8 cellular contexts compared by ENCODE assay signal in genomic region chr17:76537578-76538280, GRCh38. TPM values are rescaled to one million over a fixed set of nuclear protein-coding genes. Genes with fewer than 3 reads are reported as not detected.
DNase-seq lines count a peak whose midpoint lies in the region; ATAC-seq, FAIRE-seq and TF ChIP-seq lines count a peak whose summit lies in the region.

TSS of gene CYGB (minus strand) at chr17:76537709. CDS start at chr17:76537542, 167 bp downstream.

- no CpG with 5 or more reads among the region's 95 CpGs for WGBS in H9 (ENCODE audit: extremely low coverage, insufficient read length, low lambda C conversion rate)
- WGBS in GM12878 (ENCODE audit: insufficient coverage, insufficient replicate concordance, low lambda C conversion rate, missing lambda C conversion rate) = 2% methylated on average over 37 of the region's 95 CpGs

- H2AFZ ChIP-seq in H9 (ENCODE audit: low read length) (no peak within 1 kb of the TSS), GM12878 (ENCODE audit: control insufficient read depth, low read depth, low read length) (no peak within 1 kb of the TSS), OCI-LY7 (ENCODE audit: low read length) (no peak within 1 kb of the TSS)

- DNase-seq in H9 = no peak
- DNase-seq in GM12878 (ENCODE audit: low read depth, low spot score) = no peak
- no peak for DNase-seq in skeletal muscle cell (ENCODE audit: low read depth)
- no peak for DNase-seq in NCI-H446 (lab: John Stamatoyannopoulos, UW)
- no peak for DNase-seq in activated CD4-positive, alpha-beta T cell treated with anti-CD3 and anti-CD28 coated beads, Interleukin-2, amount 50 U/mL, for 48 hours
- DNase-seq in OCI-LY7 (ENCODE audit: low spot score) = no peak

- H4K8ac ChIP-seq in H9 (replicated peaks; ENCODE audit: insufficient read length, low read depth, low read length) = no peak within 1 kb of the TSS

- TF ChIP-seq EP300 in GM12878 (IDR thresholded peaks at IDR 0.05; ENCODE audit: borderline replicate concordance in 1 of 2, control insufficient read depth in 1 of 2, low read depth in 2 of 2, low read length in 2 of 2) = no peak

- no peak for FAIRE-seq in GM12878 (lab: Jason Lieb, UNC)

- H3K4me1 ChIP-seq in H9 (ENCODE audit: insufficient read depth, low read length) (peaks cover 2% of the 10 kb centered on the region; the same call in 1 of the 2 replicates), GM12878 (ENCODE audit: control insufficient read depth, insufficient read depth, low read length) (no peaks in the 10 kb centered on the region), OCI-LY7 (ENCODE audit: insufficient read depth, low read length, poor library complexity, severe bottlenecking) (peaks cover 7% of the 10 kb centered on the region)

- no peak within 1 kb of the TSS for H3K56ac ChIP-seq in H9 (ENCODE audit: insufficient read length, low read depth, low read length)

- H2BK15ac ChIP-seq in H9 (ENCODE audit: low read depth, low read length) = no peak within 1 kb of the TSS

- in situ Hi-C loops in GM12878 (cut with MboI) = no loop called here

- H3K27ac ChIP-seq in H9 (ENCODE audit: insufficient read length, low read depth, low read length) (no peak within 1 kb of the TSS), GM12878 (ENCODE audit: control insufficient read depth, insufficient read depth) (no peak within 1 kb of the TSS), OCI-LY7 (ENCODE audit: low read depth, low read length, poor library complexity, severe bottlenecking) (no peak within 1 kb of the TSS)

- H3K18ac ChIP-seq in H9 (ENCODE audit: insufficient read length, low read depth, low read length) = no peak within 1 kb of the TSS

- BruUV-seq in GM12878 (replicated peaks; lab: Mats Ljungman, UMichigan) (no TSS peak), OCI-LY7 (replicated peaks; lab: Mats Ljungman, UMichigan) (no TSS peak)

- CTCF ChIA-PET in GM12878 (lab: Yijun Ruan, JAX) (no interaction called here), OCI-LY7 (lab: Charles Lee; ENCODE audit: unreplicated experiment) (no interaction called here)

- H3K36me3 Mint-ChIP-seq in H9 (ENCODE audit: insufficient read depth in 1 of 3, low read depth in 3 of 3) = no peaks in the 10 kb centered on the region

- peak within 1 kb of the TSS; percentile 67 to 79 for H3K4me3 Mint-ChIP-seq in H9

- H3K4me3 ChIP-seq in GM12878 = no peak within 1 kb of the TSS
- H3K4me3 ChIP-seq in iPS-18c (ENCODE audit: insufficient read depth, low read depth, low read length) = peak within 1 kb of the TSS; percentile 58
- H3K4me3 ChIP-seq in skeletal muscle cell (ENCODE audit: low read depth, low read length) = peak within 1 kb of the TSS; percentile 55
- no peak within 1 kb of the TSS for H3K4me3 ChIP-seq in OCI-LY7 (ENCODE audit: low read depth, low read length, poor library complexity, severe bottlenecking)

- no peak for TF ChIP-seq POLR2A in GM12878 (IDR thresholded peaks at IDR 0.05; ENCODE audit: low read depth, low read length)
- no peak for TF ChIP-seq POLR2A in GM18505 (IDR thresholded peaks at IDR 0.05; ENCODE audit: borderline replicate concordance, extremely low read depth, insufficient read depth, insufficient read length)

- RAD21 ChIA-PET in GM12878 (lab: Charles Lee; ENCODE audit: unreplicated experiment) = no interaction called here

- H3K4me1 Mint-ChIP-seq in H9 = peaks cover 20 to 38% of the 10 kb centered on the region in 2 experiments

- no peak within 1 kb of the TSS for H3K9ac ChIP-seq in H9 (ENCODE audit: extremely low read depth, insufficient read length, low read length)
- no peak within 1 kb of the TSS for H3K9ac ChIP-seq in GM12878 (ENCODE audit: control insufficient read depth, insufficient read depth, low read length)

- no peak within 1 kb of the TSS for H3K23ac ChIP-seq in H9 (ENCODE audit: insufficient read length, low read depth, low read length)

- H3K9me3 Mint-ChIP-seq in H9 = no peaks in the 10 kb centered on the region

- H2BK20ac ChIP-seq in H9 (ENCODE audit: low read depth, low read length, poor library complexity, severe bottlenecking) = no peak within 1 kb of the TSS

- H3K27ac Mint-ChIP-seq in H9 = peak within 1 kb of the TSS in 1 of 3 experiments; percentile 74; a peak in 1 of 7 replicates

- intact Hi-C loops in GM12878 (cut with micrococcal nuclease; ENCODE audit: unreplicated experiment) = no loop called here
- intact Hi-C loops in OCI-LY7 (cut with micrococcal nuclease; ENCODE audit: unreplicated experiment) = no loop called here

- H3K27me3 Mint-ChIP-seq in H9 (ENCODE audit: low read depth) = peaks cover 68% of the 10 kb centered on the region

- no peak within 1 kb of the TSS for H2AK5ac ChIP-seq in H9 (ENCODE audit: insufficient read length, low read length)

- H3K23me2 ChIP-seq in H9 (ENCODE audit: insufficient read length, low read depth, low read length, poor library complexity, severe bottlenecking) = peaks cover 11% of the 10 kb centered on the region

- H3K79me2 ChIP-seq in H9 (ENCODE audit: insufficient read depth, low read length) = no peaks in the 10 kb centered on the region
- H3K79me2 ChIP-seq in GM12878 (ENCODE audit: control insufficient read depth, insufficient read depth, low read length) = no peaks in the 10 kb centered on the region
- H3K79me2 ChIP-seq in OCI-LY7 (ENCODE audit: insufficient read depth, low read depth, low read length) = no peaks in the 10 kb centered on the region

- H4K5ac ChIP-seq in H9 (ENCODE audit: insufficient read length, low read depth, low read length) = no peak within 1 kb of the TSS

- no peak within 1 kb of the TSS for H4K91ac ChIP-seq in H9 (ENCODE audit: insufficient read length, low read depth, low read length)

- no peaks in the 10 kb centered on the region for H3K9me2 ChIP-seq in OCI-LY7 (ENCODE audit: insufficient read depth, low read length)

- no peaks in the 10 kb centered on the region for H3K36me3 ChIP-seq in GM12878 (ENCODE audit: control insufficient read depth in 2 of 2, insufficient read depth in 2 of 2, low read length in 1 of 2)
- H3K36me3 ChIP-seq in OCI-LY7 (ENCODE audit: insufficient read depth, low read length) = no peaks in the 10 kb centered on the region

- H3K79me1 ChIP-seq in H9 (ENCODE audit: insufficient read depth, low read depth, low read length, poor library complexity, severe bottlenecking) = no peaks in the 10 kb centered on the region

- peak within 1 kb of the TSS; percentile 70 for H3K4me2 ChIP-seq in H9 (ENCODE audit: insufficient read depth, insufficient read length, low read length)
- H3K4me2 ChIP-seq in GM12878 (ENCODE audit: control insufficient read depth, insufficient read depth) = no peak within 1 kb of the TSS
- H3K4me2 ChIP-seq in OCI-LY7 (ENCODE audit: low read length) = no peak within 1 kb of the TSS

- no peak for TF ChIP-seq RAD21 in GM12878 (IDR thresholded peaks at IDR 0.05; ENCODE audit: insufficient read depth, low read depth, low read length)

- H4K20me1 ChIP-seq in H9 (ENCODE audit: control insufficient read depth, insufficient read depth, insufficient read length) (peaks cover 4% of the 10 kb centered on the region), GM12878 (ENCODE audit: control insufficient read depth, insufficient read depth) (no peaks in the 10 kb centered on the region), OCI-LY7 (ENCODE audit: insufficient read depth, low read length) (no peaks in the 10 kb centered on the region)

- SMC1A ChIA-PET in GM12878 (lab: Charles Lee; ENCODE audit: uncharacterized antibody, unreplicated experiment) = no interaction called here

- H2BK5ac ChIP-seq in H9 (ENCODE audit: insufficient read length, low read length) = no peak within 1 kb of the TSS

- POLR2A ChIA-PET in GM12878 (lab: Charles Lee) = no interaction called here
- POLR2A ChIA-PET in OCI-LY7 (lab: Charles Lee) = no interaction called here

- no peak within 1 kb of the TSS for H3K4ac ChIP-seq in H9 (ENCODE audit: low read depth, low read length)

- no peak for TF ChIP-seq CTCF in H9 (conservative IDR thresholded peaks at IDR 0.05)
- TF ChIP-seq CTCF in GM12878 (IDR thresholded peaks at IDR 0.05 in 2 of 3, conservative IDR thresholded peaks at IDR 0.05 in 1 of 3; ENCODE audit: control insufficient read depth in 2 of 3, extremely low read depth in 1 of 3, insufficient read depth in 1 of 3, low read depth in 3 of 3, low read length in 3 of 3) = no peak
- no peak for TF ChIP-seq CTCF in OCI-LY7 (conservative IDR thresholded peaks at IDR 0.05; ENCODE audit: low read length)

- no peak within 1 kb of the TSS for H2BK120ac ChIP-seq in H9 (ENCODE audit: low read depth, low read length, poor library complexity, severe bottlenecking)

- H2BK12ac ChIP-seq in H9 (ENCODE audit: insufficient read length, low read depth, low read length) = no peak within 1 kb of the TSS

- no peaks in the 10 kb centered on the region for H3K9me3 ChIP-seq in H9 (ENCODE audit: control insufficient read depth, low read depth, low read length)
- no peaks in the 10 kb centered on the region for H3K9me3 ChIP-seq in GM12878 (replicated peaks; ENCODE audit: control insufficient read depth, insufficient read depth, low read length)
- H3K9me3 ChIP-seq in iPS-18c (ENCODE audit: control insufficient read depth, insufficient read depth, low read length) = no peaks in the 10 kb centered on the region
- no peaks in the 10 kb centered on the region for H3K9me3 ChIP-seq in OCI-LY7 (ENCODE audit: low read length)

- H3K27me3 ChIP-seq in H9 (ENCODE audit: insufficient read depth, low read length) (peaks cover 20% of the 10 kb centered on the region; the same call in 1 of the 2 replicates), GM12878 (replicated peaks in 1 of 2; ENCODE audit: control insufficient read depth in 2 of 2, insufficient read depth in 2 of 2, low read length in 1 of 2) (peaks cover 5 to 6% of the 10 kb centered on the region in 2 experiments)

- no peak within 1 kb of the TSS for H3T11ph ChIP-seq in H9 (ENCODE audit: low read length)

- H3K14ac ChIP-seq in H9 (ENCODE audit: insufficient read depth, low read length) = peak within 1 kb of the TSS; percentile 53; the same call in 1 of the 2 replicates

- ATAC-seq in GM12878 (no peak), GM18505 (IDR thresholded peaks at IDR 0.05; ENCODE audit: unreplicated experiment) (no peak)

RNA-seq across cellular contexts. Expression of gene CYGB, which starts in this region (rescaled TPM):
- total RNA-seq in H9 (2021) (2.4 and 2.8 TPM in 2 replicates), GM12878 (2014; rRNA removed) (0.34 TPM in 1 of 2 replicates, not detected in the other), GM12878 (2014; rRNA removed; fragmentation: Illumina TruSeq; extraction: Trizol) (not detected in 2 replicates), GM12878 (2021) (not detected in 2 replicates), OCI-LY7 (2022) (0.22 and 0.44 TPM in 2 replicates)
- not detected in 2 replicates for total RNA-seq in GM12878 (2013; cell fraction: nucleolus; rRNA removed)
- polyA plus RNA-seq in GM12878 (2011; ENCODE audit: low read depth) = not detected
- polyA plus RNA-seq in GM12878 (2011; rRNA removed) (not detected in 2 replicates), GM12878 (2014; fragmentation: Illumina TruSeq; extraction: Trizol) (not detected in 2 replicates), GM12878 (2014; fragmentation: Nextera tagmentation; extraction: Ambion mirVana) (not detected), GM12878 (2014; rRNA removed) (not detected in 2 replicates), GM12878 (2016; fragmentation: Nextera tagmentation; extraction: Ambion mirVana) (not detected)
- 0.09 TPM in 1 of 2 replicates, not detected in the other for polyA plus RNA-seq in GM12878 (2011; cell fraction: cytosol; rRNA removed)
- polyA plus RNA-seq in GM12878 (2011; cell fraction: nucleus; rRNA removed) = 0.25 TPM in 1 of 2 replicates, not detected in the other
- not detected in 2 replicates for polyA plus RNA-seq in GM12878 (2012)
- polyA minus RNA-seq in GM12878 (2011; rRNA and poly(A)+ RNA removed) = 0.31 TPM in 1 of 2 replicates, not detected in the other
- not detected in 2 replicates for polyA minus RNA-seq in GM12878 (2011; cell fraction: cytosol; rRNA and poly(A)+ RNA removed)
- polyA minus RNA-seq in GM12878 (2011; cell fraction: nucleus; rRNA and poly(A)+ RNA removed) = not detected in 2 replicates
- total RNA-seq in OCI-LY7 (2014; rRNA removed; shearing (Covaris generic)) = 0.33 and 0.57 TPM in 2 replicates

Comparison
In these comparisons a context has a peak if more than half of its experiments do, and no peak if none do; other contexts are left out.
1. H3K4me3 ChIP-seq: peak in iPS-18c (single experiment) and skeletal muscle cell (single experiment); none in GM12878 (single experiment) and OCI-LY7 (single experiment).